Comparison of ENCODE assay signal across 9 cellular contexts in the genomic region with DNA sequence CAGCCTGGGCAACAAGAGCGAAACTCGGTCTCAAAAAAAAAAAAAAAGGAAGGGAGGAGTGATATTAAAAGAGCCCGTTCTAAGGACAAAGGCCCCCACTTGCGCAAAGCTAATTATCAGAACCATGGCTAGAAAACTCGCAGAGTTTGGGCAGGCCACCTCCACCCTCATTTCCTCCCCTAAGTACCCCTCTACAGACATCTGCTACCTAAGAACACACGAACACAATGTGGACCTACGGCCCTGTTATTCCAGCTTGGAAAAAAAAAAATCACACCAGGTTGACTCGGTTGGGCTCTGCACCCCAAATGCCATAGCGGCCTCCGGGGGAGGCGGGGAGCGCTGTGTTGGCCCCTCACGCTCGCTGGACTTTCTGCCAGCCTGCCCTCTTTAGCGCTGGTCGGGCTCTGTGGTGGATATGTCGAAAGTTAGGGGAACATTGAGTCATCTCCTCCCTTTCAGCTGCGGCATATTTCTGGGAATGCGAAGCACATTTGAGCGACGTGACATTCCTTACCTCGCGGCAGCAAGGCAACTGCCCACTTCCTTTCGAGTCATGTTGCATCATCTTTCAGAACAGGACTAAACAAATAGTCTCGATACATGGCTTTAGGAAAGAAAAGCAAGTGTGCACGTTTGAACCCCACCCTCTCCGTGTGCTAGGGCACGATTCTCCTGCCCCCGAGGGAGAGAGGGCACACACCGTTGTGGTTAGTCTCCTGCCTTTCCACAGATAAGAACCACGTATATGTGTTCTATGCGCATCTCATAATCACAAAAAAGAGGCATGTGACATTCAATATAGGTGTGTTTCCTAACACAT.
A peak's percentile ranks its signal among the peaks of the same experiment; 100 is the strongest.
DNase-seq lines count a peak whose midpoint lies in the region; ATAC-seq lines count a peak whose summit lies in the region.
"Had no signal": no experiment of that assay in that cellular context is flagged by ENCODE, and none has a peak within 500 bp of the region (broad histone marks: within the 10 kb centered on the region; RNA-seq: fewer than 3 reads in every experiment).

No MANE protein-coding gene starts in this region.

- H3K36me3 Mint-ChIP-seq in T-helper 1 cell treated with Interleukin-12 subunit alpha and Interleukin-12 subunit beta and Interleukin-4 antibody, amounts not matched to agents 30 μg/mL and 1 μg/mL, for 36 hours (ENCODE audit: low read depth), result peaks cover 2% of the 10 kb centered on the region

- peak overlapping the region; percentile 35 for H3K4me3 Mint-ChIP-seq in T-helper 1 cell treated with Interleukin-12 subunit alpha and Interleukin-12 subunit beta and Interleukin-4 antibody, amounts not matched to agents 30 μg/mL and 1 μg/mL, for 36 hours
- H3K4me3 Mint-ChIP-seq: B cell had no signal

- H3K27ac Mint-ChIP-seq in T-helper 1 cell treated with Interleukin-12 subunit alpha and Interleukin-12 subunit beta and Interleukin-4 antibody, amounts not matched to agents 30 μg/mL and 1 μg/mL, for 36 hours, result no peak overlapping the region
- H3K27ac Mint-ChIP-seq: B cell had no signal

- DNase-seq in NCI-H510A treated with DMSO at 0.1 percent for 48 hours (lab: John Stamatoyannopoulos, UW) (peak; percentile 66), NCI-H510A (lab: John Stamatoyannopoulos, UW) (no peak), Right ventricle myocardium inferior (ENCODE audit: missing footprints) (no peak), SHP77 treated with DMSO at 0.1 percent for 48 hours (lab: John Stamatoyannopoulos, UW) (no peak), middle frontal gyrus (ENCODE audit: extremely low spot score, low spot score) (no peak), NCI-H345 treated with DMSO at 0.1 percent for 48 hours (lab: John Stamatoyannopoulos, UW; ENCODE audit: unreplicated experiment) (no peak)
- peak; percentile 20 for DNase-seq in stimulated activated naive CD8-positive, alpha-beta T cell treated with anti-CD3 and anti-CD28 coated beads, Interleukin-15, Interleukin-2, amounts not matched to agents 100 U/mL and 50 U/mL, for 24 hours

- peaks cover 25% of the 10 kb centered on the region for H3K27me3 Mint-ChIP-seq in T-helper 1 cell treated with Interleukin-12 subunit alpha and Interleukin-12 subunit beta and Interleukin-4 antibody, amounts not matched to agents 30 μg/mL and 1 μg/mL, for 36 hours (ENCODE audit: low read depth)

- intact Hi-C loops in Right ventricle myocardium inferior (cut with DNase I), result no loop called here

- peak; percentile 67 for ATAC-seq in Right ventricle myocardium inferior
- peak; percentile 50 for ATAC-seq in stimulated activated naive CD8-positive, alpha-beta T cell treated with anti-CD3 and anti-CD28 coated beads, Interleukin-15, Interleukin-2, amounts not matched to agents 100 U/mL and 50 U/mL, for 24 hours

- H3K4me1 Mint-ChIP-seq in T-helper 1 cell treated with Interleukin-12 subunit alpha and Interleukin-12 subunit beta and Interleukin-4 antibody, amounts not matched to agents 30 μg/mL and 1 μg/mL, for 36 hours (ENCODE audit: low read depth), result peaks cover 22% of the 10 kb centered on the region

- H3K9me3 Mint-ChIP-seq in T-helper 1 cell treated with Interleukin-12 subunit alpha and Interleukin-12 subunit beta and Interleukin-4 antibody, amounts not matched to agents 30 μg/mL and 1 μg/mL, for 36 hours, result no peaks in the 10 kb centered on the region

Comparison
In these comparisons a context has a peak if more than half of its experiments do, and no peak if none do; other contexts are left out.
1. DNase-seq: peak in NCI-H510A treated with DMSO at 0.1 percent for 48 hours (single experiment) and stimulated activated naive CD8-positive, alpha-beta T cell treated with anti-CD3 and anti-CD28 coated beads, Interleukin-15, Interleukin-2, amounts not matched to agents 100 U/mL and 50 U/mL, for 24 hours (single experiment); none in NCI-H510A (single experiment), Right ventricle myocardium inferior (single experiment), SHP77 treated with DMSO at 0.1 percent for 48 hours (single experiment), middle frontal gyrus (single experiment) and NCI-H345 treated with DMSO at 0.1 percent for 48 hours (single experiment).